13 cellular contexts compared by ENCODE assay signal in the genomic region with DNA sequence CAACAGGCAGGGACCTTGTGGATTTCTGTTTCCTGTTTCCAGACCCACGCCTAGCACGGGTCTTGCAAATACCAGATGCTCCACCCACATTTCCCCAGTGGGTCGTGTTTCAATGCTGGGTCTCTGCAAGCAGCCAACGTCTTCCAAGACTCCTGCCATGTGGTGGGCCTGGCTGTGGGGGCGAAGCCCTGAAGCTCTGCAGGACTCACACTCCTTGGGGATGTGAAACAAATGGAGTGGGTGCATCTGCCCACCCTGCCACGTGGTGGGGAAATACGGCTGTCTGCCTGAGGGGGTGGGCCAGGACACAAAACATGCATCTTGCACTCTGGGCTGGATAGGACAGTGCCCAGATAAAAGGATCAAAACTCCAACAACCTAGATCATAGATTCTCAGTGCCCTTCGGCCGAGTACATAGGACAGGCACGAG. TPM values are rescaled to one million over a fixed set of nuclear protein-coding genes. Genes with fewer than 3 reads are reported as not detected.
DNase-seq lines count a peak whose midpoint lies in the region; FAIRE-seq and TF ChIP-seq lines count a peak whose summit lies in the region.
"Had no signal": no experiment of that assay in that cellular context is flagged by ENCODE, and none has a peak within 500 bp of the region (broad histone marks: within the 10 kb centered on the region; RNA-seq: fewer than 3 reads in every experiment).

No MANE protein-coding gene starts in this region.

- no peaks in the 10 kb centered on the region for H3K27me3 ChIP-seq in Peyer's patch
- no peaks in the 10 kb centered on the region for H3K27me3 ChIP-seq in endothelial cell of umbilical vein (ENCODE audit: control insufficient read depth in 2 of 2, insufficient read depth in 2 of 2, low read length in 2 of 2)
- H3K27me3 ChIP-seq: cardiac muscle cell had no signal

- H3K4me1 Mint-ChIP-seq in osteocyte (ENCODE audit: unreplicated experiment): peaks cover 20% of the 10 kb centered on the region

- no peak for FAIRE-seq in endothelial cell of umbilical vein (lab: Jason Lieb, UNC)

- BruUV-seq in endothelial cell of umbilical vein (replicated peaks; lab: Mats Ljungman, UMichigan): no TSS peak

- H2AFZ ChIP-seq in endothelial cell of umbilical vein (ENCODE audit: low read depth, low read length): peak overlapping the region; percentile 30

- H3K9ac ChIP-seq in endothelial cell of umbilical vein (replicated peaks; ENCODE audit: extremely low read depth, insufficient read depth, low read length): no peak overlapping the region

- intact Hi-C loops in endothelial cell of umbilical vein (cut with micrococcal nuclease): no loop called here

- H3K9me3 ChIP-seq in Peyer's patch: no peaks in the 10 kb centered on the region
- H3K9me3 ChIP-seq in endothelial cell of umbilical vein (replicated peaks; ENCODE audit: control insufficient read depth, insufficient read depth, low read length): no peaks in the 10 kb centered on the region

- H3K27ac ChIP-seq in Peyer's patch (peak overlapping the region in 3 of 4 donors; percentile 68 to 93 (median 73)), endothelial cell of umbilical vein (ENCODE audit: insufficient read depth, low read depth, low read length) (no peak overlapping the region)
- H3K27ac ChIP-seq: cardiac muscle cell had no signal

- no peak overlapping the region for H3K4me3 Mint-ChIP-seq in osteocyte (ENCODE audit: unreplicated experiment)
- H3K4me3 Mint-ChIP-seq: CD14-positive monocyte had no signal

- H3K36me3 ChIP-seq in Peyer's patch (no peaks in the 10 kb centered on the region), endothelial cell of umbilical vein (ENCODE audit: control insufficient read depth in 2 of 2, extremely low read depth in 1 of 2, insufficient read depth in 2 of 2, low read length in 2 of 2) (no peaks in the 10 kb centered on the region)
- H3K36me3 ChIP-seq: cardiac muscle cell had no signal

- no peak overlapping the region for H3K4me2 ChIP-seq in endothelial cell of umbilical vein (ENCODE audit: insufficient read depth, low read length)

- peaks cover 0 to 31% (median 1%) of the 10 kb centered on the region in 4 donors for H3K4me1 ChIP-seq in Peyer's patch
- H3K4me1 ChIP-seq in endothelial cell of umbilical vein (ENCODE audit: control insufficient read depth, extremely low read depth, insufficient read depth, low read length): no peaks in the 10 kb centered on the region

- CTCF ChIA-PET in endothelial cell of umbilical vein (lab: Charles Lee): interaction anchor here (1.4 to 1.6 kb wide), 2 partner anchors 120 to 121 kb away, joined by 3 to 4 read pairs; no protein-coding TSS in a partner anchor

- no peaks in the 10 kb centered on the region for H3K27me3 Mint-ChIP-seq in osteocyte (ENCODE audit: unreplicated experiment)

- no peaks in the 10 kb centered on the region for H3K79me2 ChIP-seq in endothelial cell of umbilical vein (ENCODE audit: control insufficient read depth, insufficient read depth, low read length)

- TF ChIP-seq POLR2A in Peyer's patch (IDR thresholded peaks at IDR 0.05) (no peak), endothelial cell of umbilical vein (IDR thresholded peaks at IDR 0.05; ENCODE audit: low read depth, low read length) (no peak)

- dilution Hi-C loops in endothelial cell of umbilical vein (cut with MboI; ENCODE audit: extremely low pct_ligation_motif_present, low sequenced_read_pairs): no loop called here

- no peaks in the 10 kb centered on the region for H3K9me1 ChIP-seq in endothelial cell of umbilical vein (replicated peaks; ENCODE audit: control insufficient read depth, extremely low read depth, insufficient read depth, low read length)

- DNase-seq in EH (ENCODE audit: low read depth): peak; percentile 29
- peak in 2 of 3 donors; percentile 51 to 58 for DNase-seq in Peyer's patch
- no peak for DNase-seq in endothelial cell of umbilical vein (ENCODE audit: low read depth, low spot score)
- DNase-seq in osteocyte (ENCODE audit: extremely low spot score, unreplicated experiment): peak; percentile 78
- DNase-seq in C1 segment of cervical spinal cord (lab: John Stamatoyannopoulos, UW): no peak
- no peak for DNase-seq in COLO668 (lab: John Stamatoyannopoulos, UW; ENCODE audit: unreplicated experiment)
- DNase-seq in NCI-H2227 treated with DMSO at 0.1 percent for 48 hours (lab: John Stamatoyannopoulos, UW): no peak
- no peak for DNase-seq in stimulated activated CD4-positive, alpha-beta T cell treated with anti-CD3 and anti-CD28 coated beads, Interleukin-4, amount 100 ng/mL, for 24 hours
- DNase-seq: activated CD4-positive, alpha-beta T cell treated with anti-CD3 and anti-CD28 coated beads, Interleukin-2, amount 50 U/mL, for 4 hours; activated effector memory CD4-positive, alpha-beta T cell treated with Interleukin-2 at 50 U/mL for 16 hours; stimulated activated CD4-positive, alpha-beta T cell treated with anti-CD3 and anti-CD28 coated beads, Interleukin-2, amount 100 ng/mL, for 24 hours had no signal

- H3K4me3 ChIP-seq in Peyer's patch (no peak overlapping the region), endothelial cell of umbilical vein (replicated peaks in 1 of 3; ENCODE audit: insufficient read depth in 1 of 3, low read depth in 1 of 3, low read length in 3 of 3) (no peak overlapping the region)
- H3K4me3 ChIP-seq: cardiac muscle cell had no signal

- no peak for TF ChIP-seq CTCF in Peyer's patch (IDR thresholded peaks at IDR 0.05)
- no peak for TF ChIP-seq CTCF in endothelial cell of umbilical vein (IDR thresholded peaks at IDR 0.05; ENCODE audit: extremely low read depth in 1 of 2, insufficient read depth in 1 of 2, low read depth in 1 of 2, low read length in 2 of 2)
- TF ChIP-seq CTCF in osteocyte (IDR thresholded peaks at IDR 0.05): no peak

- no peaks in the 10 kb centered on the region for H3K9me3 Mint-ChIP-seq in osteocyte (ENCODE audit: unreplicated experiment)

- no peaks in the 10 kb centered on the region for H4K20me1 ChIP-seq in endothelial cell of umbilical vein (replicated peaks; ENCODE audit: control insufficient read depth, extremely low read depth, insufficient read depth, low read length)

- POLR2A ChIA-PET in endothelial cell of umbilical vein (lab: Charles Lee): no interaction called here

- no peak overlapping the region for H3K27ac Mint-ChIP-seq in osteocyte (ENCODE audit: unreplicated experiment)
- H3K27ac Mint-ChIP-seq: CD14-positive monocyte had no signal

- H3K36me3 Mint-ChIP-seq in osteocyte (ENCODE audit: unreplicated experiment): no peaks in the 10 kb centered on the region
- H3K36me3 Mint-ChIP-seq: CD14-positive monocyte had no signal

TF ChIP-seq in endothelial cell of umbilical vein, 7 proteins besides CTCF, POLR2A, EP300 and RAD21:
- TF ChIP-seq EZH2 (IDR thresholded peaks at IDR 0.05; ENCODE audit: borderline replicate concordance, low read depth, low read length, severe bottlenecking) (no peak), MYC (IDR thresholded peaks at IDR 0.05; ENCODE audit: low read depth, low read length) (no peak), GATA2 (IDR thresholded peaks at IDR 0.05; ENCODE audit: insufficient read depth, insufficient read length, low read depth, low read length) (no peak), JUN (IDR thresholded peaks at IDR 0.05; ENCODE audit: borderline replicate concordance, insufficient read depth, insufficient read length, low read depth) (no peak), FOS (IDR thresholded peaks at IDR 0.05; ENCODE audit: borderline replicate concordance, insufficient read depth, low read length) (no peak), POLR2AphosphoS5 (IDR thresholded peaks at IDR 0.05; ENCODE audit: insufficient read depth, low read depth, low read length) (no peak)
- TF ChIP-seq, protein P1, sequence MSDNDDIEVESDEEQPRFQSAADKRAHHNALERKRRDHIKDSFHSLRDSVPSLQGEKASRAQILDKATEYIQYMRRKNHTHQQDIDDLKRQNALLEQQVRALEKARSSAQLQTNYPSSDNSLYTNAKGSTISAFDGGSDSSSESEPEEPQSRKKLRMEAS (IDR thresholded peaks at IDR 0.05; ENCODE audit: insufficient read depth, insufficient read length): no peak

RNA-seq across cellular contexts. Expression of a gene that starts 32.6 kb away (rescaled TPM):
- total RNA-seq in Peyer's patch (10 to 100 TPM in 3 of 4 donors, 1 to 10 TPM in 1; 6.6 to 36.9 (median 24.7) TPM), endothelial cell of umbilical vein (not detected in 2 replicates), osteocyte (not detected in 2 replicates)
- not detected in 2 replicates for polyA plus RNA-seq in endothelial cell of umbilical vein
- not detected in 2 replicates for polyA plus RNA-seq in endothelial cell of umbilical vein (2011; cell fraction: cytosol; rRNA removed)
- not detected in 2 replicates for polyA plus RNA-seq in endothelial cell of umbilical vein (2011; cell fraction: nucleus; rRNA removed)
- polyA plus RNA-seq in endothelial cell of umbilical vein (2012): not detected in 2 replicates
- polyA minus RNA-seq in endothelial cell of umbilical vein: not detected in 2 replicates
- 14.6 TPM for polyA minus RNA-seq in endothelial cell of umbilical vein (2011; cell fraction: cytosol; rRNA and poly(A)+ RNA removed)
- not detected in 2 replicates for polyA minus RNA-seq in endothelial cell of umbilical vein (2011; cell fraction: nucleus; rRNA and poly(A)+ RNA removed)
- polyA plus RNA-seq: CD14-positive monocyte had no signal

RNA-seq across cellular contexts. Expression of a gene that starts 41.4 kb away (rescaled TPM):
- total RNA-seq in Peyer's patch (10 to 100 TPM; 13.7 to 78.4 (median 22.5) TPM), endothelial cell of umbilical vein (24.4 and 26.5 TPM in 2 replicates), osteocyte (0.50 and 1.3 TPM in 2 replicates)
- polyA plus RNA-seq in endothelial cell of umbilical vein: 7.2 and 8.1 TPM in 2 replicates
- polyA plus RNA-seq in endothelial cell of umbilical vein (2011; cell fraction: cytosol; rRNA removed): 13.4 and 13.9 TPM in 2 replicates
- polyA plus RNA-seq in endothelial cell of umbilical vein (2011; cell fraction: nucleus; rRNA removed): 40.6 and 46.3 TPM in 2 replicates
- polyA plus RNA-seq in endothelial cell of umbilical vein (2012): 15.3 and 29.8 TPM in 2 replicates
- polyA minus RNA-seq in endothelial cell of umbilical vein: 10.0 and 10.4 TPM in 2 replicates
- polyA minus RNA-seq in endothelial cell of umbilical vein (2011; cell fraction: cytosol; rRNA and poly(A)+ RNA removed): 19.0 TPM
- polyA minus RNA-seq in endothelial cell of umbilical vein (2011; cell fraction: nucleus; rRNA and poly(A)+ RNA removed): 9.8 and 13.6 TPM in 2 replicates
- polyA plus RNA-seq: cardiac muscle cell had no signal

Comparison
In these comparisons a context has a peak if more than half of its experiments do, and no peak if none do; other contexts are left out.
1. DNase-seq: peak in EH (single experiment), Peyer's patch (2 of 3) and osteocyte (single experiment); none in endothelial cell of umbilical vein (single experiment), C1 segment of cervical spinal cord (0 of 14), COLO668 (single experiment), NCI-H2227 treated with DMSO at 0.1 percent for 48 hours (single experiment) and stimulated activated CD4-positive, alpha-beta T cell treated with anti-CD3 and anti-CD28 coated beads, Interleukin-4, amount 100 ng/mL, for 24 hours (single experiment).